In genomic region chr5:171709930-171710329, GRCh38 we compare ENCODE assay signal across 16 cellular contexts.
"Had no signal": no experiment of that assay in that cellular context is flagged by ENCODE, and none has a peak within 500 bp of the region (broad histone marks: within the 10 kb centered on the region; RNA-seq: fewer than 3 reads in every experiment).

No MANE protein-coding gene starts in this region.

- H3K36me3 ChIP-seq: adrenal gland, ovary, tibial artery had no signal

- H3K27me3 Mint-ChIP-seq: activated B cell treated with CpG ODN at 0.5 μM for 24 hours; activated CD4-positive, alpha-beta T cell treated with anti-CD3 and anti-CD28 coated beads, Interleukin-2, amount 10 ng/mL, durations not matched to agents 24 days and 14 days; dendritic cell treated with granulocyte-macrophage colony-stimulating factor and Interleukin-4, amounts not matched to agents 40 ng/mL and 50 ng/mL, for 4 days had no signal

- H3K9me3 Mint-ChIP-seq: activated B cell treated with CpG ODN at 0.5 μM for 24 hours; activated CD4-positive, alpha-beta T cell treated with anti-CD3 and anti-CD28 coated beads, Interleukin-2, amount 10 ng/mL, durations not matched to agents 24 days and 14 days; activated T-helper 17 cell treated with anti-CD3 and anti-CD28 coated beads, Interleukin-2, amount 50 U/mL, for 72 hours; dendritic cell treated with granulocyte-macrophage colony-stimulating factor and Interleukin-4, amounts not matched to agents 40 ng/mL and 50 ng/mL, for 4 days; memory B cell; nephron; T-helper 1 cell treated with Interleukin-12 subunit alpha and Interleukin-12 subunit beta and Interleukin-4 antibody, amounts not matched to agents 30 μg/mL and 1 μg/mL, for 36 hours had no signal

- H3K4me3 Mint-ChIP-seq: activated B cell treated with CpG ODN at 0.5 μM for 24 hours; activated CD4-positive, alpha-beta T cell treated with anti-CD3 and anti-CD28 coated beads, Interleukin-2, amount 10 ng/mL, durations not matched to agents 24 days and 14 days; activated T-helper 17 cell treated with anti-CD3 and anti-CD28 coated beads, Interleukin-2, amount 50 U/mL, for 72 hours; dendritic cell treated with granulocyte-macrophage colony-stimulating factor and Interleukin-4, amounts not matched to agents 40 ng/mL and 50 ng/mL, for 4 days; memory B cell; nephron; T-helper 1 cell treated with Interleukin-12 subunit alpha and Interleukin-12 subunit beta and Interleukin-4 antibody, amounts not matched to agents 30 μg/mL and 1 μg/mL, for 36 hours had no signal

- DNase-seq: activated B cell treated with CpG ODN at 0.5 μM for 24 hours; activated CD4-positive, alpha-beta T cell treated with anti-CD3 and anti-CD28 coated beads, Interleukin-2, amount 10 ng/mL, durations not matched to agents 24 days and 14 days; activated CD8-positive, alpha-beta memory T cell treated with anti-CD3 and anti-CD28 coated beads for 24 hours; activated naive CD4-positive, alpha-beta T cell treated with anti-CD3 and anti-CD28 coated beads, Interleukin-2, amount 50 U/mL, for 16 hours; adrenal gland; central memory CD4-positive, alpha-beta T cell; erythroblast; ovary; stimulated activated CD4-positive, alpha-beta T cell treated with anti-CD3 and anti-CD28 coated beads, Interleukin-15, amount 100 ng/mL, for 24 hours; stimulated activated CD4-positive, alpha-beta T cell treated with anti-CD3 and anti-CD28 coated beads, Interleukin-4, amount 100 ng/mL, for 4 hours had no signal

- H3K4me1 Mint-ChIP-seq: activated B cell treated with CpG ODN at 0.5 μM for 24 hours; activated CD4-positive, alpha-beta T cell treated with anti-CD3 and anti-CD28 coated beads, Interleukin-2, amount 10 ng/mL, durations not matched to agents 24 days and 14 days; activated T-helper 17 cell treated with anti-CD3 and anti-CD28 coated beads, Interleukin-2, amount 50 U/mL, for 72 hours; memory B cell had no signal

- H3K27ac ChIP-seq: adrenal gland, ovary, tibial artery had no signal

- H3K27ac Mint-ChIP-seq: activated B cell treated with CpG ODN at 0.5 μM for 24 hours; activated CD4-positive, alpha-beta T cell treated with anti-CD3 and anti-CD28 coated beads, Interleukin-2, amount 10 ng/mL, durations not matched to agents 24 days and 14 days; activated T-helper 17 cell treated with anti-CD3 and anti-CD28 coated beads, Interleukin-2, amount 50 U/mL, for 72 hours; dendritic cell treated with granulocyte-macrophage colony-stimulating factor and Interleukin-4, amounts not matched to agents 40 ng/mL and 50 ng/mL, for 4 days; memory B cell; nephron; T-helper 1 cell treated with Interleukin-12 subunit alpha and Interleukin-12 subunit beta and Interleukin-4 antibody, amounts not matched to agents 30 μg/mL and 1 μg/mL, for 36 hours had no signal

- H3K36me3 Mint-ChIP-seq: memory B cell had no signal

- H3K4me1 ChIP-seq: adrenal gland, tibial artery had no signal

- H3K27me3 ChIP-seq: adrenal gland, ovary, tibial artery had no signal

- H3K4me3 ChIP-seq: adrenal gland, ovary, tibial artery had no signal

- H3K9me3 ChIP-seq: adrenal gland, ovary, tibial artery had no signal

- ATAC-seq: activated T-helper 17 cell treated with anti-CD3 and anti-CD28 coated beads, Interleukin-2, amount 50 U/mL, for 72 hours had no signal
